Comparison of ENCODE assay signal across 10 cellular contexts in genomic region chr2:231715988-231716616, GRCh38. TPM values are rescaled to one million over a fixed set of nuclear protein-coding genes. Genes with fewer than 3 reads are reported as not detected.
DNase-seq lines count a peak whose midpoint lies in the region; ATAC-seq and TF ChIP-seq lines count a peak whose summit lies in the region.
"Had no signal": no experiment of that assay in that cellular context is flagged by ENCODE, and none has a peak within 500 bp of the region (broad histone marks: within the 10 kb centered on the region; RNA-seq: fewer than 3 reads in every experiment).

No MANE protein-coding gene starts in this region.

- H3K36me3 Mint-ChIP-seq in CD4-positive, alpha-beta T cell (ENCODE audit: low read depth), result peaks cover 29% of the 10 kb centered on the region

- TF ChIP-seq CTCF in right atrium auricular region (IDR thresholded peaks at IDR 0.05), result no peak
- no peak for TF ChIP-seq CTCF in CD4-positive, alpha-beta T cell (IDR thresholded peaks at IDR 0.05)

- peaks cover 40% of the 10 kb centered on the region for H3K4me1 Mint-ChIP-seq in CD4-positive, alpha-beta T cell (ENCODE audit: low read depth)

- H3K4me3 Mint-ChIP-seq in CD4-positive, alpha-beta T cell, result no peak overlapping the region

- peak; percentile 33 for DNase-seq in Right ventricle myocardium superior
- no peak for DNase-seq in right atrium auricular region (ENCODE audit: low spot score)
- DNase-seq in SJSA1 (ENCODE audit: low read depth in 1 of 2, low spot score in 2 of 2), result peak; percentile 35 to 69
- DNase-seq in fibroblast of peridontal ligament (ENCODE audit: extremely low read depth), result peak; percentile 28
- no peak for DNase-seq in CD4-positive, alpha-beta T cell
- no peak for DNase-seq in NCI-H1930 (lab: John Stamatoyannopoulos, UW)
- DNase-seq: KBM-7 had no signal

- no peak for ATAC-seq in Right ventricle myocardium superior (ENCODE audit: poor library complexity)
- ATAC-seq in HG03139 (IDR thresholded peaks at IDR 0.05; ENCODE audit: unreplicated experiment), result no peak
- no peak for ATAC-seq in CD4-positive, alpha-beta T cell (ENCODE audit: poor library complexity)

- H3K4me3 ChIP-seq in right atrium auricular region (no peak overlapping the region), SJSA1 (no peak overlapping the region)
- H3K4me3 ChIP-seq: esophagus muscularis mucosa had no signal

- H3K27ac ChIP-seq in right atrium auricular region (peak overlapping the region in 1 of 2 donors; percentile 37), SJSA1 (peak overlapping the region; percentile 40; the same call in 1 of the 2 replicates), temporal lobe (ENCODE audit: low read depth, low read length) (peak overlapping the region; percentile 27)
- H3K27ac ChIP-seq in CD4-positive, alpha-beta T cell (ENCODE audit: low read depth, low read length), result no peak overlapping the region
- H3K27ac ChIP-seq: esophagus muscularis mucosa had no signal

- H3K9me3 ChIP-seq in right atrium auricular region, result no peaks in the 10 kb centered on the region
- H3K9me3 ChIP-seq in SJSA1 (replicated peaks), result no peaks in the 10 kb centered on the region
- H3K9me3 ChIP-seq in CD4-positive, alpha-beta T cell (ENCODE audit: control insufficient read depth, low read length), result no peaks in the 10 kb centered on the region
- H3K9me3 ChIP-seq: esophagus muscularis mucosa had no signal

- H3K27me3 ChIP-seq in right atrium auricular region (no peaks in the 10 kb centered on the region), SJSA1 (replicated peaks) (no peaks in the 10 kb centered on the region)
- no peaks in the 10 kb centered on the region for H3K27me3 ChIP-seq in CD4-positive, alpha-beta T cell (ENCODE audit: control insufficient read depth, insufficient read depth, low read length)
- H3K27me3 ChIP-seq: esophagus muscularis mucosa had no signal

- H3K9me3 Mint-ChIP-seq in CD4-positive, alpha-beta T cell, result no peaks in the 10 kb centered on the region

- intact Hi-C loops in Right ventricle myocardium superior (cut with DNase I), result loop anchor here (2.0 kb wide), 1 partner anchor 35 kb away; no protein-coding TSS in a partner anchor
- intact Hi-C loops in CD4-positive, alpha-beta T cell (cut with DNase I, micrococcal nuclease), result loop anchor here (1.0 to 2.0 kb wide), 5 partner anchors 29 to 104 kb away; no protein-coding TSS in a partner anchor

- peaks cover 22% of the 10 kb centered on the region for H3K36me3 ChIP-seq in right atrium auricular region
- peaks cover 38% of the 10 kb centered on the region for H3K36me3 ChIP-seq in SJSA1

- POLR2A ChIA-PET in CD4-positive, alpha-beta T cell (lab: Charles Lee), result interaction anchor here (1.3 to 5.7 kb wide), 5 partner anchors 8 to 103 kb away, joined by 5 to 58 read pairs (median 28); partner anchors contain the start of gene PTMA

- no peak overlapping the region for H3K27ac Mint-ChIP-seq in CD4-positive, alpha-beta T cell

- CTCF ChIA-PET in CD4-positive, alpha-beta T cell (lab: Charles Lee), result interaction anchor here (3.2 to 7.6 kb wide), 3 partner anchors 27 to 40 kb away, joined by 15 to 122 read pairs (median 54); no protein-coding TSS in a partner anchor

- H3K4me1 ChIP-seq in right atrium auricular region (peaks cover 0 to 54% of the 10 kb centered on the region in 2 donors), SJSA1 (replicated peaks) (peaks cover 57% of the 10 kb centered on the region)

- H3K27me3 Mint-ChIP-seq in CD4-positive, alpha-beta T cell, result peaks cover 4% of the 10 kb centered on the region

RNA-seq across cellular contexts. Expression of gene PTMA, which starts 7.8 kb away (rescaled TPM):
- total RNA-seq in Right ventricle myocardium superior, result 195 TPM
- 100 to 1,000 TPM; 234 to 430 TPM for total RNA-seq in right atrium auricular region
- total RNA-seq in SJSA1 (2014; rRNA removed; shearing (Covaris generic)), result 971 and 998 TPM in 2 replicates
- total RNA-seq in temporal lobe, result 458 TPM
- 1,000 to 10,000 TPM; 1,546 to 1,586 TPM for total RNA-seq in CD4-positive, alpha-beta T cell

Comparison
In these comparisons a context has a peak if more than half of its experiments do, and no peak if none do; other contexts are left out.
1. DNase-seq: peak in Right ventricle myocardium superior (single experiment), SJSA1 (2 of 2) and fibroblast of peridontal ligament (single experiment); none in right atrium auricular region (single experiment), CD4-positive, alpha-beta T cell (0 of 10) and NCI-H1930 (0 of 2).